Comparison of ENCODE assay signal across 31 cellular contexts in genomic region chr19:2323707-2324106, GRCh38. TPM values are rescaled to one million over a fixed set of nuclear protein-coding genes. Genes with fewer than 3 reads are reported as not detected.
"Had no signal": no experiment of that assay in that cellular context is flagged by ENCODE, and none has a peak within 500 bp of the region (broad histone marks: within the 10 kb centered on the region; RNA-seq: fewer than 3 reads in every experiment).

No MANE protein-coding gene starts in this region.

- H3K27me3 ChIP-seq: colonic mucosa, esophagus muscularis mucosa, foreskin keratinocyte, gastroesophageal sphincter, right atrium auricular region, testis, tibial nerve, upper lobe of left lung had no signal

- H3K27ac Mint-ChIP-seq: dendritic cell treated with granulocyte-macrophage colony-stimulating factor and Interleukin-4, amounts not matched to agents 40 ng/mL and 50 ng/mL, for 4 days; immature natural killer cell; mesothelial cell of epicardium; nephron had no signal

- H3K27ac ChIP-seq: colonic mucosa, esophagus muscularis mucosa, foreskin keratinocyte, gastroesophageal sphincter, prostate gland, right atrium auricular region, testis, upper lobe of left lung had no signal

- DNase-seq: colonic mucosa; effector CD8-positive, alpha-beta T cell; foreskin keratinocyte; hypothalamus; immature natural killer cell; islet precursor cell; mesenchymal stem cell; mucosa of descending colon; naive thymus-derived CD4-positive, alpha-beta T cell; nucleus accumbens; stimulated activated CD4-positive, alpha-beta T cell treated with anti-CD3 and anti-CD28 coated beads, Interleukin-2, amount 100 ng/mL, for 24 hours; stimulated activated CD4-positive, alpha-beta T cell treated with anti-CD3 and anti-CD28 coated beads, Interleukin-4, amount 100 ng/mL, for 24 hours; stimulated activated naive CD8-positive, alpha-beta T cell treated with anti-CD3 and anti-CD28 coated beads, Interleukin-15, Interleukin-2, amounts not matched to agents 100 U/mL and 50 U/mL, for 24 hours; testis had no signal

- H3K4me2 ChIP-seq: smooth muscle cell had no signal

- H3K4me1 ChIP-seq: colonic mucosa, foreskin keratinocyte had no signal

- H3K4me3 ChIP-seq: colonic mucosa, esophagus muscularis mucosa, gastroesophageal sphincter, lung, mucosa of descending colon, prostate gland, right atrium auricular region, smooth muscle cell, testis, tibial nerve, upper lobe of left lung had no signal

- H3K9me3 Mint-ChIP-seq: dendritic cell treated with granulocyte-macrophage colony-stimulating factor and Interleukin-4, amounts not matched to agents 40 ng/mL and 50 ng/mL, for 4 days; immature natural killer cell; mesothelial cell of epicardium; nephron; stimulated activated effector memory CD8-positive, alpha-beta T cell treated with anti-CD3 and anti-CD28 coated beads, Interleukin-12 subunit alpha, Interleukin-12 subunit beta, amount 100 ng/mL, for 72 hours had no signal

- H3K36me3 ChIP-seq: colonic mucosa, prostate gland had no signal

- ATAC-seq: foreskin keratinocyte; gastroesophageal sphincter; mucosa of descending colon; naive thymus-derived CD4-positive, alpha-beta T cell; sciatic nerve; stimulated activated effector memory CD8-positive, alpha-beta T cell treated with anti-CD3 and anti-CD28 coated beads, Interleukin-12 subunit alpha, Interleukin-12 subunit beta, amount 100 ng/mL, for 72 hours; stimulated activated naive CD8-positive, alpha-beta T cell treated with anti-CD3 and anti-CD28 coated beads, Interleukin-15, Interleukin-2, amounts not matched to agents 100 U/mL and 50 U/mL, for 24 hours had no signal

- H3K9me3 ChIP-seq: colonic mucosa, esophagus muscularis mucosa, gastroesophageal sphincter, mucosa of descending colon, prostate gland, right atrium auricular region, testis, tibial nerve, upper lobe of left lung had no signal

- H3K36me3 Mint-ChIP-seq: immature natural killer cell had no signal

- H3K27me3 Mint-ChIP-seq: dendritic cell treated with granulocyte-macrophage colony-stimulating factor and Interleukin-4, amounts not matched to agents 40 ng/mL and 50 ng/mL, for 4 days had no signal

- H3K4me3 Mint-ChIP-seq: dendritic cell treated with granulocyte-macrophage colony-stimulating factor and Interleukin-4, amounts not matched to agents 40 ng/mL and 50 ng/mL, for 4 days; immature natural killer cell; mesothelial cell of epicardium; naive thymus-derived CD4-positive, alpha-beta T cell; stimulated activated effector memory CD8-positive, alpha-beta T cell treated with anti-CD3 and anti-CD28 coated beads, Interleukin-12 subunit alpha, Interleukin-12 subunit beta, amount 100 ng/mL, for 72 hours had no signal

RNA-seq across cellular contexts. Expression of gene LINGO3, which starts 15.8 kb away (rescaled TPM):
- total RNA-seq: chondrocyte, endothelial cell of umbilical vein, epithelial cell of proximal tubule, esophagus muscularis mucosa, fibroblast of lung, foreskin keratinocyte, gastroesophageal sphincter, mucosa of descending colon, right atrium auricular region, sciatic nerve, smooth muscle cell had no signal
- polyA plus RNA-seq: endothelial cell of umbilical vein, fibroblast of lung, foreskin keratinocyte had no signal

RNA-seq across cellular contexts. Expression of gene TMPRSS9, which starts 36.4 kb away (rescaled TPM):
- total RNA-seq: endothelial cell of umbilical vein; epithelial cell of proximal tubule; fibroblast of lung; foreskin keratinocyte; naive thymus-derived CD4-positive, alpha-beta T cell; right atrium auricular region; sciatic nerve; smooth muscle cell; tibial nerve had no signal
- polyA plus RNA-seq: endothelial cell of umbilical vein; fibroblast of lung; foreskin keratinocyte; immature natural killer cell; naive thymus-derived CD4-positive, alpha-beta T cell had no signal

RNA-seq across cellular contexts. Expression of gene PEAK3, which starts 41.7 kb away (rescaled TPM):
- total RNA-seq: endothelial cell of umbilical vein, epithelial cell of proximal tubule, fibroblast of lung, foreskin keratinocyte, mesothelial cell of epicardium, smooth muscle cell had no signal
- polyA plus RNA-seq: fibroblast of lung, foreskin keratinocyte had no signal
